25 cellular contexts compared by ENCODE assay signal in the genomic region with DNA sequence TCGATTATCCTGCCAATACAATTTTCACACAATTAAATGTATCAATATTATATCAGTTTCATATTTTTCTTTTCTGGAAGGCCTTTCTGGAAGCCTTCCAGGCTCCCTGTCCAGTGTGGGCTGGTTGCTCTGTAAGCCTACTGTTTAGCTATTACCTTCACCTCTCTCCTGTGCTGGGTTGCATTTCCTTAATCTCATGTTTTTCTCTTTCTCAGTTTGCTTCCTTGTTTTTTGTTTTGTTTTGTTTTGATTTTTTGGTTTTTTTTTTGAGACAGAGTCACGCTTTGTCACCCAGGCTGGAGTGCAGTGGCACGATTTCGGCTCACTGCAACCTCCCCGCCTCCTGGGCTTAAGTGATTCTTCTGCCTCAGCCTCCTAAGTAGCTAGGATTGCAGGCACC. TPM values are rescaled to one million over a fixed set of nuclear protein-coding genes. Genes with fewer than 3 reads are reported as not detected.
"Had no signal": no experiment of that assay in that cellular context is flagged by ENCODE, and none has a peak within 500 bp of the region (broad histone marks: within the 10 kb centered on the region; RNA-seq: fewer than 3 reads in every experiment).

No MANE protein-coding gene starts in this region.

- H3K4me3 Mint-ChIP-seq: activated CD8-positive, alpha-beta memory T cell treated with anti-CD3 and anti-CD28 coated beads, Interleukin-2, amount 10 ng/mL, durations not matched to agents 7 days and 5 days; activated naive CD8-positive, alpha-beta T cell treated with anti-CD3 and anti-CD28 coated beads, Interleukin-2, amount 50 U/mL, for 24 hours; activated T-cell treated with anti-CD3 and anti-CD28 coated beads, Interleukin-2, amount 50 U/mL, for 4 hours; brain; central memory CD8-positive, alpha-beta T cell had no signal

- H3K9me3 Mint-ChIP-seq: activated naive CD4-positive, alpha-beta T cell treated with anti-CD3 and anti-CD28 coated beads, Interleukin-2, amount 50 U/mL, for 72 hours; activated naive CD8-positive, alpha-beta T cell treated with anti-CD3 and anti-CD28 coated beads, Interleukin-2, amount 50 U/mL, for 24 hours; activated T-cell treated with anti-CD3 and anti-CD28 coated beads, Interleukin-2, amount 50 U/mL, for 4 hours; central memory CD8-positive, alpha-beta T cell had no signal

- FAIRE-seq: TTC549 had no signal

- H3K27me3 Mint-ChIP-seq: activated CD8-positive, alpha-beta memory T cell treated with anti-CD3 and anti-CD28 coated beads, Interleukin-2, amount 10 ng/mL, durations not matched to agents 7 days and 5 days; central memory CD8-positive, alpha-beta T cell had no signal

- DNase-seq: activated CD4-positive, alpha-beta T cell treated with anti-CD3 and anti-CD28 coated beads for 4 hours; activated CD4-positive, alpha-beta T cell treated with anti-CD3 and anti-CD28 coated beads, Interleukin-2, amount 50 U/mL, for 4 hours; activated CD8-positive, alpha-beta memory T cell treated with anti-CD3 and anti-CD28 coated beads, Interleukin-2, amount 10 ng/mL, durations not matched to agents 7 days and 5 days; activated effector memory CD4-positive, alpha-beta T cell treated with anti-CD3 and anti-CD28 coated beads, Interleukin-2, amount 50 U/mL, for 16 hours; activated naive CD4-positive, alpha-beta T cell treated with Interleukin-2 at 50 U/mL for 16 hours; activated naive CD8-positive, alpha-beta T cell treated with anti-CD3 and anti-CD28 coated beads, Interleukin-2, amount 50 U/mL, for 24 hours; activated T-cell treated with anti-CD3 and anti-CD28 coated beads, Interleukin-2, amount 50 U/mL, for 4 hours; amniotic stem cell; NCI-H1048; NCI-H146; NCI-H187 treated with DMSO at 0.1 percent for 48 hours; NCI-H2081 treated with DMSO at 0.1 percent for 48 hours; NCI-H446; NCI-H524; Peyer's patch; Right ventricle myocardium superior; T-helper 2 cell; T1000 had no signal

- ATAC-seq: activated CD8-positive, alpha-beta memory T cell treated with anti-CD3 and anti-CD28 coated beads, Interleukin-2, amount 10 ng/mL, durations not matched to agents 7 days and 5 days; activated naive CD4-positive, alpha-beta T cell treated with anti-CD3 and anti-CD28 coated beads, Interleukin-2, amount 50 U/mL, for 72 hours; activated naive CD8-positive, alpha-beta T cell treated with anti-CD3 and anti-CD28 coated beads, Interleukin-2, amount 50 U/mL, for 24 hours; activated T-cell treated with anti-CD3 and anti-CD28 coated beads, Interleukin-2, amount 50 U/mL, for 4 hours had no signal

- H3K27ac Mint-ChIP-seq: activated CD8-positive, alpha-beta memory T cell treated with anti-CD3 and anti-CD28 coated beads, Interleukin-2, amount 10 ng/mL, durations not matched to agents 7 days and 5 days; activated naive CD4-positive, alpha-beta T cell treated with anti-CD3 and anti-CD28 coated beads, Interleukin-2, amount 50 U/mL, for 72 hours; activated naive CD8-positive, alpha-beta T cell treated with anti-CD3 and anti-CD28 coated beads, Interleukin-2, amount 50 U/mL, for 24 hours; brain had no signal

RNA-seq across cellular contexts. Expression of a gene that starts 33.7 kb away (rescaled TPM):
- total RNA-seq: LHCN-M2, M059J, SJSA1 had no signal
